20 cellular contexts compared by ENCODE assay signal in genomic region chr4:111979921-111980320, GRCh38.
DNase-seq lines count a peak whose midpoint lies in the region; ATAC-seq, FAIRE-seq and TF ChIP-seq lines count a peak whose summit lies in the region.
"Had no signal": no experiment of that assay in that cellular context is flagged by ENCODE, and none has a peak within 500 bp of the region (broad histone marks: within the 10 kb centered on the region; RNA-seq: fewer than 3 reads in every experiment).

No MANE protein-coding gene starts in this region.

- DNase-seq in AG08395 (ENCODE audit: low spot score) (peak; percentile 16), HFFc6 (peak; percentile 4), bronchial epithelial cell (ENCODE audit: low read depth) (peak; percentile 50), fibroblast of mammary gland (ENCODE audit: low read depth) (peak; percentile 30), Ammon's horn (ENCODE audit: low spot score) (no peak)
- no peak for DNase-seq in stimulated activated naive CD8-positive, alpha-beta T cell treated with anti-CD3 and anti-CD28 coated beads, Interleukin-15, amount 100 ng/mL, for 72 hours
- DNase-seq: Calu3; CD8-positive, alpha-beta T cell; DMS79 treated with DMSO at 0.1 percent for 48 hours; HCEC 1CT; IMR-90 had no signal

- no peaks in the 10 kb centered on the region for H3K27me3 ChIP-seq in bronchial epithelial cell (ENCODE audit: control insufficient read depth, insufficient read depth, low read length)
- H3K27me3 ChIP-seq: BLaER1 treated with 17β-estradiol and CSF1 and Interleukin-3, amounts not matched to agents 10 nM and 100 nM had no signal

- no peak overlapping the region for H3K4me3 Mint-ChIP-seq in HFFc6
- H3K4me3 Mint-ChIP-seq in stimulated activated naive CD8-positive, alpha-beta T cell treated with anti-CD3 and anti-CD28 coated beads, Interleukin-15, amount 100 ng/mL, for 72 hours = no peak overlapping the region
- H3K4me3 Mint-ChIP-seq: B cell; CD8-positive, alpha-beta T cell; GM23338 had no signal

- no peaks in the 10 kb centered on the region; the same call in 1 of the 2 replicates for H3K9me3 Mint-ChIP-seq in HFFc6
- H3K9me3 Mint-ChIP-seq in stimulated activated naive CD8-positive, alpha-beta T cell treated with anti-CD3 and anti-CD28 coated beads, Interleukin-15, amount 100 ng/mL, for 72 hours = peaks cover 1 to 21% of the 10 kb centered on the region in 2 donors

- no peaks in the 10 kb centered on the region for H3K36me3 Mint-ChIP-seq in HFFc6 (ENCODE audit: low read depth)
- H3K36me3 Mint-ChIP-seq: CD8-positive, alpha-beta T cell had no signal

- H3K4me1 Mint-ChIP-seq in HFFc6 (ENCODE audit: low read depth) = no peaks in the 10 kb centered on the region
- H3K4me1 Mint-ChIP-seq in stimulated activated naive CD8-positive, alpha-beta T cell treated with anti-CD3 and anti-CD28 coated beads, Interleukin-15, amount 100 ng/mL, for 72 hours = no peaks in the 10 kb centered on the region
- H3K4me1 Mint-ChIP-seq: B cell had no signal

- no peaks in the 10 kb centered on the region for H3K36me3 ChIP-seq in bronchial epithelial cell (ENCODE audit: control insufficient read depth, insufficient read depth, low read length)
- H3K36me3 ChIP-seq: BLaER1 treated with 17β-estradiol and CSF1 and Interleukin-3, amounts not matched to agents 10 nM and 100 nM had no signal

- peaks cover 4% of the 10 kb centered on the region; the same call in 1 of the 2 replicates for H3K27me3 Mint-ChIP-seq in HFFc6 (ENCODE audit: insufficient read depth)
- peaks cover 12% of the 10 kb centered on the region for H3K27me3 Mint-ChIP-seq in stimulated activated naive CD8-positive, alpha-beta T cell treated with anti-CD3 and anti-CD28 coated beads, Interleukin-15, amount 100 ng/mL, for 72 hours

- H3K4me3 ChIP-seq in bronchial epithelial cell (ENCODE audit: low read depth, low read length) = no peak overlapping the region
- no peak overlapping the region for H3K4me3 ChIP-seq in fibroblast of mammary gland (ENCODE audit: control insufficient read depth, low read depth, low read length)
- H3K4me3 ChIP-seq: A549; BLaER1 treated with 17β-estradiol and CSF1 and Interleukin-3, amounts not matched to agents 10 nM and 100 nM; GM23338 had no signal

- ATAC-seq in GM19351 (IDR thresholded peaks at IDR 0.05; ENCODE audit: unreplicated experiment) (no peak), SK-N-SH treated with all-trans-retinoic acid at 6 μM for 48 hours (no peak)
- ATAC-seq in stimulated activated naive CD8-positive, alpha-beta T cell treated with anti-CD3 and anti-CD28 coated beads, Interleukin-15, amount 100 ng/mL, for 72 hours = no peak
- ATAC-seq: A549; CD8-positive, alpha-beta T cell; GM23338 had no signal

- no peak for FAIRE-seq in bronchial epithelial cell (lab: Jason Lieb, UNC)
- FAIRE-seq: A549, GM12891, H54, HTR-8/SVneo had no signal

- no peak overlapping the region for H3K27ac Mint-ChIP-seq in HFFc6
- no peak overlapping the region for H3K27ac Mint-ChIP-seq in stimulated activated naive CD8-positive, alpha-beta T cell treated with anti-CD3 and anti-CD28 coated beads, Interleukin-15, amount 100 ng/mL, for 72 hours
- H3K27ac Mint-ChIP-seq: B cell; CD8-positive, alpha-beta T cell; GM23338 had no signal

- TF ChIP-seq CTCF in HFFc6 (IDR thresholded peaks at IDR 0.05) = no peak
- TF ChIP-seq CTCF in bronchial epithelial cell (IDR thresholded peaks at IDR 0.05; ENCODE audit: insufficient read depth, low read length, severe bottlenecking) = no peak
- TF ChIP-seq CTCF in fibroblast of mammary gland (conservative IDR thresholded peaks at IDR 0.05; ENCODE audit: control insufficient read depth, insufficient read depth, low read depth, low read length) = no peak

TF ChIP-seq in SK-N-SH treated with all-trans-retinoic acid at 6 μM for 48 hours, 23 proteins besides CTCF, POLR2A, EP300 and RAD21:
- TF ChIP-seq SNAI2 (CRISPR knock-in tag; IDR thresholded peaks at IDR 0.05) (no peak), CSDC2 (CRISPR knock-in tag; IDR thresholded peaks at IDR 0.05) (no peak), ZFP3 (CRISPR knock-in tag; IDR thresholded peaks at IDR 0.05) (no peak), OSR1 (CRISPR knock-in tag; IDR thresholded peaks at IDR 0.05) (no peak), ESRRG (CRISPR knock-in tag; IDR thresholded peaks at IDR 0.05) (no peak), GLIS3 (CRISPR knock-in tag; IDR thresholded peaks at IDR 0.05) (no peak), RARB (CRISPR knock-in tag; IDR thresholded peaks at IDR 0.05) (no peak), TCF4 (CRISPR knock-in tag; IDR thresholded peaks at IDR 0.05; ENCODE audit: borderline replicate concordance) (no peak), ZNF70 (CRISPR knock-in tag; IDR thresholded peaks at IDR 0.05) (no peak), PPARA (CRISPR knock-in tag; IDR thresholded peaks at IDR 0.05; ENCODE audit: borderline replicate concordance) (no peak), TOX (CRISPR knock-in tag; IDR thresholded peaks at IDR 0.05; ENCODE audit: borderline replicate concordance) (no peak), BACH2 (CRISPR knock-in tag; IDR thresholded peaks at IDR 0.05; ENCODE audit: borderline replicate concordance) (no peak), ZNF8 (CRISPR knock-in tag; IDR thresholded peaks at IDR 0.05) (no peak)

Comparison
In these comparisons a context has a peak if more than half of its experiments do, and no peak if none do; other contexts are left out.
1. DNase-seq: peak in AG08395 (single experiment), HFFc6 (single experiment), bronchial epithelial cell (single experiment) and fibroblast of mammary gland (single experiment); none in Ammon's horn (single experiment) and stimulated activated naive CD8-positive, alpha-beta T cell treated with anti-CD3 and anti-CD28 coated beads, Interleukin-15, amount 100 ng/mL, for 72 hours (0 of 2).